Comparison of ENCODE assay signal across 8 cellular contexts in genomic region chr19:10290439-10290875, GRCh38. TPM values are rescaled to one million over a fixed set of nuclear protein-coding genes. Genes with fewer than 3 reads are reported as not detected.
DNase-seq lines count a peak whose midpoint lies in the region; ATAC-seq and TF ChIP-seq lines count a peak whose summit lies in the region.

No MANE protein-coding gene starts in this region.

- H3K9me3 ChIP-seq in BLaER1, result peaks cover 13% of the 10 kb centered on the region
- H3K9me3 ChIP-seq in HUES6 (ENCODE audit: control insufficient read depth, insufficient read depth, low read depth, low read length), result no peaks in the 10 kb centered on the region
- H3K9me3 ChIP-seq in mesenchymal stem cell (ENCODE audit: control insufficient read depth, low read length), result peaks cover 9% of the 10 kb centered on the region
- no peaks in the 10 kb centered on the region for H3K9me3 ChIP-seq in sigmoid colon

- TF ChIP-seq POLR2A in sigmoid colon (IDR thresholded peaks at IDR 0.05), result no peak

- TF ChIP-seq EP300 in sigmoid colon (IDR thresholded peaks at IDR 0.05), result no peak

- peaks cover 8% of the 10 kb centered on the region for H3K27me3 Mint-ChIP-seq in activated naive CD8-positive, alpha-beta T cell

- no peak overlapping the region for H3K4ac ChIP-seq in mesenchymal stem cell (ENCODE audit: low read depth in 1 of 2, low read length in 2 of 2)

- H3K4me1 Mint-ChIP-seq in activated naive CD8-positive, alpha-beta T cell (ENCODE audit: low read depth), result peaks cover 50% of the 10 kb centered on the region

- H3K4me2 ChIP-seq in BLaER1 (peak overlapping the region; percentile 93), mesenchymal stem cell (ENCODE audit: low read length, poor library complexity, severe bottlenecking) (peak overlapping the region; percentile 78)

- H3K4me1 ChIP-seq in BLaER1, result peaks cover 83% of the 10 kb centered on the region
- H3K4me1 ChIP-seq in HUES6 (ENCODE audit: control insufficient read depth, insufficient read depth, low read length), result peaks cover 34% of the 10 kb centered on the region
- H3K4me1 ChIP-seq in mesenchymal stem cell (ENCODE audit: control insufficient read depth, insufficient read depth, low read depth, low read length), result peaks cover 59% of the 10 kb centered on the region
- H3K4me1 ChIP-seq in sigmoid colon, result peaks cover 0 to 70% (median 55%) of the 10 kb centered on the region in 4 donors

- H2BK15ac ChIP-seq in mesenchymal stem cell (ENCODE audit: low read depth, poor library complexity, severe bottlenecking), result no peak overlapping the region

- H2BK5ac ChIP-seq in mesenchymal stem cell (ENCODE audit: low read depth, low read length, poor library complexity, severe bottlenecking), result no peak overlapping the region

- no peak overlapping the region for H2BK12ac ChIP-seq in mesenchymal stem cell (ENCODE audit: low read length in 2 of 2)

- H3K36me3 Mint-ChIP-seq in activated naive CD8-positive, alpha-beta T cell, result peaks cover 3% of the 10 kb centered on the region

- H2AFZ ChIP-seq in mesenchymal stem cell (ENCODE audit: low read depth, low read length), result no peak overlapping the region

- peaks cover 79% of the 10 kb centered on the region for H4K20me1 ChIP-seq in BLaER1

- H3K27ac Mint-ChIP-seq in activated naive CD8-positive, alpha-beta T cell, result peak overlapping the region; percentile 22

- under 1% methylated on average over 26 of the region's 26 CpGs for WGBS in mesenchymal stem cell
- 1% methylated on average over 26 of the region's 26 CpGs for WGBS in sigmoid colon, 2 donors

- no peak overlapping the region for H2BK120ac ChIP-seq in mesenchymal stem cell (ENCODE audit: low read depth, low read length)

- TF ChIP-seq CTCF in sigmoid colon (IDR thresholded peaks at IDR 0.05), result no peak

- intact Hi-C loops in sigmoid colon (cut with DNase I), result no loop called here

- H4K8ac ChIP-seq in mesenchymal stem cell (ENCODE audit: low read length), result no peak overlapping the region

- no peak overlapping the region for H3K18ac ChIP-seq in mesenchymal stem cell (ENCODE audit: low read depth in 1 of 2, low read length in 2 of 2)

- peak overlapping the region; percentile 77 for H3K4me3 Mint-ChIP-seq in activated naive CD8-positive, alpha-beta T cell

- no peaks in the 10 kb centered on the region for H3K79me1 ChIP-seq in mesenchymal stem cell (replicated peaks; ENCODE audit: low read length, poor library complexity, severe bottlenecking)

- DNase-seq in mesenchymal stem cell, result no peak
- no peak for DNase-seq in sigmoid colon
- no peak for DNase-seq in NCI-H1092 treated with DMSO at 0.1 percent for 48 hours (lab: John Stamatoyannopoulos, UW)
- DNase-seq in cerebellar nuclear complex (lab: John Stamatoyannopoulos, UW), result no peak

- peak overlapping the region in 1 of 2 experiments; percentile 92 for H3K23ac ChIP-seq in mesenchymal stem cell (ENCODE audit: low read length in 2 of 2)

- H3K14ac ChIP-seq in mesenchymal stem cell (ENCODE audit: low read length in 2 of 2), result no peak overlapping the region

- no peaks in the 10 kb centered on the region for H3K9me3 Mint-ChIP-seq in activated naive CD8-positive, alpha-beta T cell (ENCODE audit: low read depth)

- no peak overlapping the region for H3K27ac ChIP-seq in BLaER1
- no peak overlapping the region for H3K27ac ChIP-seq in HUES6 (ENCODE audit: low read depth, low read length)
- no peak overlapping the region for H3K27ac ChIP-seq in mesenchymal stem cell (ENCODE audit: low read length, poor library complexity, severe bottlenecking)
- no peak overlapping the region for H3K27ac ChIP-seq in sigmoid colon

- ATAC-seq in HG03521 (IDR thresholded peaks at IDR 0.05; ENCODE audit: unreplicated experiment), result no peak

- H4K91ac ChIP-seq in mesenchymal stem cell (ENCODE audit: low read length), result no peak overlapping the region

- H3K27me3 ChIP-seq in BLaER1 (peaks cover 92% of the 10 kb centered on the region), HUES6 (ENCODE audit: control insufficient read depth, insufficient read depth, low read length) (peaks cover 88% of the 10 kb centered on the region), mesenchymal stem cell (ENCODE audit: control insufficient read depth in 1 of 2, insufficient read depth in 1 of 2, low read length in 2 of 2) (peaks cover 84 to 95% of the 10 kb centered on the region in 2 experiments), sigmoid colon (peaks cover 77 to 100% (median 91%) of the 10 kb centered on the region in 3 donors)

- H3K4me3 ChIP-seq in BLaER1 (peak overlapping the region; percentile 62), HUES6 (ENCODE audit: low read depth, low read length) (peak overlapping the region; percentile 69), mesenchymal stem cell (ENCODE audit: insufficient read depth in 1 of 2, low read depth in 1 of 2, low read length in 2 of 2) (peak overlapping the region; percentile 17 to 56), sigmoid colon (peak overlapping the region in 2 of 4 donors; percentile 36 to 37)

- peaks cover 8% of the 10 kb centered on the region for H3K36me3 ChIP-seq in BLaER1
- H3K36me3 ChIP-seq in HUES6 (ENCODE audit: control insufficient read depth, insufficient read depth, low read length), result no peaks in the 10 kb centered on the region
- peaks cover 3 to 8% of the 10 kb centered on the region in 2 experiments for H3K36me3 ChIP-seq in mesenchymal stem cell (ENCODE audit: control insufficient read depth in 1 of 2, insufficient read depth in 2 of 2, low read depth in 1 of 2, low read length in 2 of 2)
- H3K36me3 ChIP-seq in sigmoid colon, result no peaks in the 10 kb centered on the region

- H3K9ac ChIP-seq in BLaER1, result no peak overlapping the region
- H3K9ac ChIP-seq in HUES6 (ENCODE audit: low read length), result peak overlapping the region; percentile 16
- H3K9ac ChIP-seq in mesenchymal stem cell (ENCODE audit: low read length), result no peak overlapping the region

- no peak overlapping the region for H2AK5ac ChIP-seq in mesenchymal stem cell (ENCODE audit: low read length, severe bottlenecking)

RNA-seq across cellular contexts. Expression of gene ICAM5, which starts 0.7 kb away (rescaled TPM):
- polyA plus RNA-seq in mesenchymal stem cell (2013, experiment 1 of 2), result 0.73 TPM
- 0.86 TPM for polyA plus RNA-seq in mesenchymal stem cell (2013, experiment 2 of 2)
- total RNA-seq in sigmoid colon, result under 1 TPM in 2 of 4 donors, not detected in 2; 0.54 to 0.83 TPM
- polyA plus RNA-seq in sigmoid colon, result under 1 TPM in 2 of 3 donors, not detected in 1; 0.23 to 0.92 TPM

RNA-seq across cellular contexts. Expression of gene ICAM4, which starts 3.7 kb away (rescaled TPM):
- 1.4 TPM for polyA plus RNA-seq in mesenchymal stem cell (2013, experiment 1 of 2)
- 1.0 TPM for polyA plus RNA-seq in mesenchymal stem cell (2013, experiment 2 of 2)
- not detected for total RNA-seq in sigmoid colon
- polyA plus RNA-seq in sigmoid colon, result under 1 TPM in 1 of 3 donors, not detected in 2; 0.42 TPM

RNA-seq across cellular contexts. Expression of gene ZGLP1, which starts 19.2 kb away (rescaled TPM):
- 1.0 TPM for polyA plus RNA-seq in mesenchymal stem cell (2013, experiment 1 of 2)
- 1.2 TPM for polyA plus RNA-seq in mesenchymal stem cell (2013, experiment 2 of 2)
- 1 to 10 TPM; 1.1 to 4.3 (median 2.4) TPM for total RNA-seq in sigmoid colon
- polyA plus RNA-seq in sigmoid colon, result 1 to 10 TPM in 2 of 3 donors, not detected in 1; 2.4 to 6.0 TPM

RNA-seq across cellular contexts. Expression of gene ICAM1, which starts 19.5 kb away (rescaled TPM):
- polyA plus RNA-seq in mesenchymal stem cell (2013, experiment 1 of 2), result 73.0 TPM
- 70.2 TPM for polyA plus RNA-seq in mesenchymal stem cell (2013, experiment 2 of 2)
- total RNA-seq in sigmoid colon, result 10 to 100 TPM; 11.0 to 33.1 (median 13.5) TPM
- 10 to 100 TPM in 2 of 3 donors, 1 to 10 TPM in 1; 5.4 to 27.0 (median 15.7) TPM for polyA plus RNA-seq in sigmoid colon

RNA-seq across cellular contexts. Expression of gene FDX2, which starts 25.4 kb away (rescaled TPM):
- 21.8 TPM for polyA plus RNA-seq in mesenchymal stem cell (2013, experiment 1 of 2)
- polyA plus RNA-seq in mesenchymal stem cell (2013, experiment 2 of 2), result 22.8 TPM
- total RNA-seq in sigmoid colon, result 10 to 100 TPM; 25.2 to 45.9 (median 31.9) TPM
- polyA plus RNA-seq in sigmoid colon, result 10 to 100 TPM; 19.2 to 21.6 (median 20.1) TPM
